ENCODE assay signal across 21 cellular contexts in the genomic region with DNA sequence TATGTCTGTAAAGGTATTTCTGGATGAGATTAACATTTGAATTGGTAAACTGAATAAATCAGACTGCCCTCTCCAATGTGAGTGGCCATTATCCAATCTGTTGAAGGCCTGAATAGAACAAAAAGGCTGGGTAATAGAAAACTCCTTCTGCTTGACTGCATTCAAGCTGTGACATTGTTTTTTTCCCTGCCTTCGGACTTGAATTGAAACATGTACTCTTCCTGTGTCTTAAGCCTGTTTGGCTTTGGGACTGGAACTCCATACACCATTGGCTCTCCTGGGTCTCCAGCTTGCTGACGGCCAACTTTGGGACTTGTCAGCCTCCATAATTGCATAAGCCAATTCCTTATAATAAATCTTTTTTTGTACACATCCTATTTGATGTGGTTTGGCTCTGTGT.
"Had no signal": no experiment of that assay in that cellular context is flagged by ENCODE, and none has a peak within 500 bp of the region (broad histone marks: within the 10 kb centered on the region; RNA-seq: fewer than 3 reads in every experiment).

No MANE protein-coding gene starts in this region.

- H3K4me2 ChIP-seq: KMS-11, SK-N-SH had no signal

- H3K9ac ChIP-seq: KMS-11, SK-N-SH had no signal

- DNase-seq: MV-4-11, NCI-H1048, NCI-H1105, NCI-H1417, NCI-H1436 treated with DMSO at 0.1 percent for 48 hours, NCI-H1694, NCI-H187 treated with DMSO at 0.1 percent for 48 hours, NCI-H2029 treated with DMSO at 0.1 percent for 48 hours, NCI-H2171 treated with DMSO at 0.1 percent for 48 hours, NCI-H345, NCI-H446 treated with DMSO at 0.1 percent for 48 hours, NCI-H510A treated with DMSO at 0.1 percent for 48 hours, NCI-H526, NCI-H748 treated with DMSO at 0.1 percent for 48 hours, Right ventricle myocardium superior, RPMI8226, SK-N-SH, SW 1271 had no signal

- H3K27ac ChIP-seq: HL-60, KMS-11 had no signal

- ATAC-seq: K562 had no signal

- H3K9me3 ChIP-seq: SK-N-SH had no signal

- H3K4me3 ChIP-seq: K562 had no signal
